24 cellular contexts compared by ENCODE assay signal in the genomic region with DNA sequence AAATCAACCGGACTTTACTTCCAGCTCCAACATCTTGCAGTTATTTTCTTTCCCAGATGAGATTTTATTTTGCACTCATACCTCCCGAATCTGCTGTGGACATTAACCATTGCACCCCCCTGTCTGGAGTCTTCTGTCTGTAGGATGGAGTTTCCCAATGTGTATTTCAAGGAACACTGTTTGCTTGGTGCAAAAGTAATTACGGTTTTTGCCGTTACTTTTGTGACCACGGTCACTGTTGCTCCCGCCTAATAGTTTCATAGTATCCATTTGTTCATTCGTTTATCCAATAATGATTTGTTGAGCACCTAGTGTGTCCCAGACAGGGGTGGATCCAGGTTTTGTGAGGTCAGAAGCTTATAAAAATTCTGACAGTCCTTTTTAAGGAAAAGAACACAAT.
"Had no signal": no experiment of that assay in that cellular context is flagged by ENCODE, and none has a peak within 500 bp of the region (broad histone marks: within the 10 kb centered on the region; RNA-seq: fewer than 3 reads in every experiment).

No MANE protein-coding gene starts in this region.

- DNase-seq: colonic mucosa; cortex of kidney; effector CD4-positive, alpha-beta T cell; effector memory CD4-positive, alpha-beta T cell; foreskin keratinocyte; head of caudate nucleus; heart right ventricle; hippocampal formation; left cardiac atrium; left lung; left ventricle myocardium superior; lower lobe of right lung; mesenchymal stem cell; mucosa of descending colon; naive B cell; naive thymus-derived CD8-positive, alpha-beta T cell had no signal

- ATAC-seq: foreskin keratinocyte; gastroesophageal sphincter; heart right ventricle; left cardiac atrium; left lung; left ventricle myocardium superior; lower lobe of right lung; mucosa of descending colon; naive thymus-derived CD8-positive, alpha-beta T cell had no signal

- H3K27ac ChIP-seq: colonic mucosa, esophagus muscularis mucosa, foreskin keratinocyte, gastroesophageal sphincter, heart right ventricle, left lung, lower lobe of right lung had no signal

- H3K4me3 ChIP-seq: colonic mucosa, esophagus muscularis mucosa, gastroesophageal sphincter, heart right ventricle, left lung, lower lobe of right lung, mucosa of descending colon had no signal

- H3K27me3 ChIP-seq: colonic mucosa had no signal

- H3K4me1 ChIP-seq: colonic mucosa, foreskin keratinocyte, gastroesophageal sphincter, heart right ventricle, left lung, lower lobe of right lung had no signal

- H3K36me3 Mint-ChIP-seq: mesothelial cell of epicardium; naive B cell; naive thymus-derived CD8-positive, alpha-beta T cell had no signal

- H3K4me3 Mint-ChIP-seq: dendritic cell treated with granulocyte-macrophage colony-stimulating factor and Interleukin-4, amounts not matched to agents 40 ng/mL and 50 ng/mL, for 4 days; mesothelial cell of epicardium; naive B cell; naive thymus-derived CD8-positive, alpha-beta T cell had no signal

- H3K9me3 Mint-ChIP-seq: dendritic cell treated with granulocyte-macrophage colony-stimulating factor and Interleukin-4, amounts not matched to agents 40 ng/mL and 50 ng/mL, for 4 days; mesothelial cell of epicardium; naive B cell; naive thymus-derived CD8-positive, alpha-beta T cell had no signal

- H3K36me3 ChIP-seq: colonic mucosa, esophagus muscularis mucosa, gastroesophageal sphincter, heart right ventricle, left lung, lower lobe of right lung had no signal

- FAIRE-seq: endothelial cell of umbilical vein, frontal cortex, islet of Langerhans, keratinocyte had no signal

- H3K27ac Mint-ChIP-seq: dendritic cell treated with granulocyte-macrophage colony-stimulating factor and Interleukin-4, amounts not matched to agents 40 ng/mL and 50 ng/mL, for 4 days; mesothelial cell of epicardium; naive thymus-derived CD8-positive, alpha-beta T cell had no signal

- H3K9me3 ChIP-seq: colonic mucosa, esophagus muscularis mucosa, gastroesophageal sphincter, heart right ventricle, left lung, lower lobe of right lung, mucosa of descending colon had no signal
